Comparison of ENCODE assay signal across 9 cellular contexts in the genomic region with DNA sequence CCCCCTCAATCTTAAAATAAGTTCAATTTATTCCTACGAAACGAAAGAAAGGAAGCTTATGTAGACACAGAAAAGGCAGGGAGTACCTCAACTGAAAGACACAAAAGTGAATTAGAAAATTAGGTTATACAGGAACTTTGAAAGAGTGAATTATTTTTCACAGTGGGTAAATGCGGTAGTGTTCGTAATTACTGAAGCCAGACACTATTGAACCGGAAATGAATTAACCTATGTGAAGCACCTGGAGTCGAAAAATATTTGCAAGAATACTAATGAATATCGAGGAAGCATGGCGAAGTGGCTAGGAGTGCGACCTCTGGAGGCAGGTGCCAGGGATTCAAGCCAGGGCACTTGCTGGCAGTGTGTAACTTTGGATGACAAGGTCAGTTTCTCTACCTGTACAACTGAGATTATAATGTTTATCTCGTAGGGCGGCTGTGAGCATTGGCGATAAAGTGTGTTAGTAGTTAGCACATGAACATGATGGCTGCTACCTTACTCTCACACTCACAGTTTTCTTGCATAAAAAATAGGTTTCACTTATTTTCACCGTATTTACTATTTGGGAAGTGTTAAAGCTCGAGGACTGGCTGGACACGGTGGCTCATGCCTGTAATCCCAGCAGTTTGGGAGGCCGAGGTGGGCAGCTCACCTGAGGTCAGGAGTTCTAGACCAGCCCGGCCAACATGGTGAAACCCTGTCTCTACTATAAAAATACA. TPM values are rescaled to one million over a fixed set of nuclear protein-coding genes. Genes with fewer than 3 reads are reported as not detected.
DNase-seq lines count a peak whose midpoint lies in the region; ATAC-seq, FAIRE-seq and TF ChIP-seq lines count a peak whose summit lies in the region.
"Had no signal": no experiment of that assay in that cellular context is flagged by ENCODE, and none has a peak within 500 bp of the region (broad histone marks: within the 10 kb centered on the region; RNA-seq: fewer than 3 reads in every experiment).

No MANE protein-coding gene starts in this region.

- no peaks in the 10 kb centered on the region for H3K9me3 ChIP-seq in H1 (ENCODE audit: insufficient read depth in 2 of 2, low read depth in 1 of 2, low read length in 1 of 2)
- no peaks in the 10 kb centered on the region for H3K9me3 ChIP-seq in mesodermal cell (ENCODE audit: control insufficient read depth, low read length)

- H3K4me2 ChIP-seq in H1 (ENCODE audit: insufficient read depth in 1 of 2, low read depth in 2 of 2, low read length in 2 of 2), result peak overlapping the region in 1 of 2 experiments; percentile 71; a peak in 3 of 4 replicates

- TF ChIP-seq EP300 in H1 (IDR thresholded peaks at IDR 0.05; ENCODE audit: borderline replicate concordance in 1 of 2, low read depth in 2 of 2, low read length in 2 of 2), result no peak

- no peaks in the 10 kb centered on the region; a peak in 1 of 8 replicates for H3K36me3 ChIP-seq in H1 (ENCODE audit: control insufficient read depth in 2 of 4, insufficient read depth in 4 of 4, low read length in 3 of 4)
- H3K36me3 ChIP-seq in mesodermal cell (ENCODE audit: control insufficient read depth, insufficient read depth, low read length), result no peaks in the 10 kb centered on the region

- peak overlapping the region; percentile 47 for H2BK120ac ChIP-seq in H1 (replicated peaks; ENCODE audit: low read depth, low read length)

- H3K18ac ChIP-seq in H1 (ENCODE audit: extremely low read depth, low read length), result peak overlapping the region; percentile 68; the same call in 1 of the 2 replicates

- peak; percentile 83 for TF ChIP-seq CTCF in CD14-positive monocyte (IDR thresholded peaks at IDR 0.05)
- TF ChIP-seq CTCF in activated CD8-positive, alpha-beta T cell treated with anti-CD3 and anti-CD28 coated beads for 36 hours (IDR thresholded peaks at IDR 0.05), result peak; percentile 73
- peak; percentile 55 to 93 (median 90) for TF ChIP-seq CTCF in H1 (IDR thresholded peaks at IDR 0.05; ENCODE audit: control extremely low read depth in 1 of 3, insufficient read depth in 1 of 3, low read depth in 1 of 3, low read length in 3 of 3)

- H4K8ac ChIP-seq in H1 (ENCODE audit: extremely low read depth, insufficient read depth, low read length), result no peak overlapping the region

- H3K27me3 Mint-ChIP-seq in CD14-positive monocyte (ENCODE audit: low read depth in 3 of 3), result peaks cover 1 to 10% (median 3%) of the 10 kb centered on the region in 3 donors
- H3K27me3 Mint-ChIP-seq in activated CD8-positive, alpha-beta T cell treated with anti-CD3 and anti-CD28 coated beads for 36 hours, result no peaks in the 10 kb centered on the region

- H2BK20ac ChIP-seq in H1 (ENCODE audit: low read length), result no peak overlapping the region

- peak in 1 of 2 experiments; percentile 20; a peak in 2 of 4 replicates for TF ChIP-seq RAD21 in H1 (IDR thresholded peaks at IDR 0.05 in 1 of 2, conservative IDR thresholded peaks at IDR 0.05 in 1 of 2; ENCODE audit: low read depth in 2 of 2, low read length in 2 of 2)

- H3K36me3 Mint-ChIP-seq in CD14-positive monocyte, result peaks cover 3 to 7% of the 10 kb centered on the region in 2 donors
- peaks cover 7% of the 10 kb centered on the region for H3K36me3 Mint-ChIP-seq in activated CD8-positive, alpha-beta T cell treated with anti-CD3 and anti-CD28 coated beads for 36 hours (ENCODE audit: low read depth)

- no peaks in the 10 kb centered on the region for H3K23me2 ChIP-seq in H1 (ENCODE audit: low read depth, low read length)

- POLR2A ChIA-PET in activated CD8-positive, alpha-beta T cell treated with anti-CD3 and anti-CD28 coated beads for 36 hours (lab: Charles Lee), result interaction anchor here (0.7 to 4.3 kb wide), 10 partner anchors 10 to 286 kb away, joined by 3 to 52 read pairs (median 6); a partner anchor contains a TSS
- POLR2A ChIA-PET in H1 (lab: Charles Lee; ENCODE audit: partially characterized antibody), result interaction anchor here (1.1 to 8.9 kb wide), 5 partner anchors 11 to 31 kb away, joined by 3 to 103 read pairs (median 5); a partner anchor contains a TSS

- no peaks in the 10 kb centered on the region for H3K79me1 ChIP-seq in H1 (ENCODE audit: low read depth, low read length)

- no peak overlapping the region for H3K4me3 Mint-ChIP-seq in CD14-positive monocyte
- H3K4me3 Mint-ChIP-seq in activated CD8-positive, alpha-beta T cell treated with anti-CD3 and anti-CD28 coated beads for 36 hours, result no peak overlapping the region

- H3K56ac ChIP-seq in H1 (replicated peaks; ENCODE audit: insufficient read length, low read depth, low read length), result peak overlapping the region; percentile 18

- peak; percentile 55 for DNase-seq in CD14-positive monocyte (ENCODE audit: low spot score)
- peak; percentile 46 for DNase-seq in GM19239 (ENCODE audit: insufficient read length, low spot score)
- peak; percentile 88 for DNase-seq in NCI-H69 (lab: John Stamatoyannopoulos, UW)
- DNase-seq in activated CD8-positive, alpha-beta T cell treated with anti-CD3 and anti-CD28 coated beads for 36 hours, result peak; percentile 83
- DNase-seq in H1 (ENCODE audit: low read depth in 1 of 2, low spot score in 2 of 2), result peak in 1 of 2 experiments; percentile 76
- peak; percentile 57 to 59 for DNase-seq in stimulated activated CD8-positive, alpha-beta memory T cell treated with anti-CD3 and anti-CD28 coated beads, Interleukin-7, amount 100 ng/mL, for 4 hours (ENCODE audit: low read depth in 2 of 2)

- H2BK5ac ChIP-seq in H1 (ENCODE audit: low read depth, low read length), result no peak overlapping the region; the same call in 1 of the 2 replicates

- H3K4me1 ChIP-seq in H1 (replicated peaks in 1 of 4; ENCODE audit: control insufficient read depth in 3 of 4, insufficient read depth in 4 of 4, low read length in 3 of 4) (peaks cover 0 to 3% (median 0%) of the 10 kb centered on the region in 4 experiments; a peak in 1 of 7 replicates), mesodermal cell (ENCODE audit: control insufficient read depth, insufficient read depth, low read length, poor library complexity, severe bottlenecking) (no peaks in the 10 kb centered on the region)

- peak; percentile 89 for ATAC-seq in HG03342 (IDR thresholded peaks at IDR 0.05; ENCODE audit: unreplicated experiment)
- ATAC-seq in activated CD8-positive, alpha-beta T cell treated with anti-CD3 and anti-CD28 coated beads for 36 hours, result peak; percentile 86

- H3K9me3 Mint-ChIP-seq in CD14-positive monocyte, result peaks cover 0 to 3% (median 0%) of the 10 kb centered on the region in 7 donors
- H3K9me3 Mint-ChIP-seq in activated CD8-positive, alpha-beta T cell treated with anti-CD3 and anti-CD28 coated beads for 36 hours, result no peaks in the 10 kb centered on the region

- peaks cover 8% of the 10 kb centered on the region for H3K4me1 Mint-ChIP-seq in CD14-positive monocyte
- H3K4me1 Mint-ChIP-seq in activated CD8-positive, alpha-beta T cell treated with anti-CD3 and anti-CD28 coated beads for 36 hours (ENCODE audit: low read depth), result peaks cover 19% of the 10 kb centered on the region

- H3K27ac ChIP-seq in H1 (ENCODE audit: low read depth, low read length) (no peak overlapping the region), mesodermal cell (ENCODE audit: low read depth, low read length, severe bottlenecking) (no peak overlapping the region)

- H3K4me3 ChIP-seq in H1 (ENCODE audit: extremely low read depth in 1 of 4, insufficient read depth in 2 of 4, low read depth in 3 of 4, low read length in 4 of 4), result peak overlapping the region; percentile 57 to 94 (median 74)
- peak overlapping the region; percentile 65 for H3K4me3 ChIP-seq in mesodermal cell (ENCODE audit: extremely low read depth, insufficient read depth, low read length, poor library complexity, severe bottlenecking)

- H4K20me1 ChIP-seq in H1 (replicated peaks in 1 of 2; ENCODE audit: control insufficient read depth in 1 of 2, insufficient read depth in 2 of 2, low read length in 2 of 2), result no peaks in the 10 kb centered on the region

- peak overlapping the region; percentile 73 for H2AFZ ChIP-seq in H1 (ENCODE audit: low read length)

- H3K4ac ChIP-seq in H1 (replicated peaks; ENCODE audit: insufficient read length, low read depth, low read length), result no peak overlapping the region

- H4K91ac ChIP-seq in H1 (replicated peaks; ENCODE audit: insufficient read length, low read length), result no peak overlapping the region

- no peak overlapping the region for H3K23ac ChIP-seq in H1 (ENCODE audit: insufficient read length)

- peak overlapping the region in 4 of 7 donors; percentile 12 to 70 (median 45) for H3K27ac Mint-ChIP-seq in CD14-positive monocyte
- no peak overlapping the region for H3K27ac Mint-ChIP-seq in activated CD8-positive, alpha-beta T cell treated with anti-CD3 and anti-CD28 coated beads for 36 hours

- no peak overlapping the region for H2BK12ac ChIP-seq in H1 (ENCODE audit: low read depth, low read length)

- H3K14ac ChIP-seq in H1 (ENCODE audit: insufficient read length), result no peak overlapping the region

- H3K27me3 ChIP-seq in H1 (replicated peaks in 1 of 4; ENCODE audit: control insufficient read depth in 3 of 4, extremely low read depth in 1 of 4, insufficient read depth in 3 of 4, low read length in 3 of 4), result no peaks in the 10 kb centered on the region

- CTCF ChIA-PET in activated CD8-positive, alpha-beta T cell treated with anti-CD3 and anti-CD28 coated beads for 36 hours (lab: Charles Lee), result interaction anchor here (0.6 to 3.8 kb wide), 20 partner anchors 9 to 519 kb away, joined by 3 to 53 read pairs (median 4); a partner anchor contains a TSS
- CTCF ChIA-PET in H1 (lab: Charles Lee; ENCODE audit: partially characterized antibody), result interaction anchor here (0.7 to 5.0 kb wide), 27 partner anchors 7 to 519 kb away, joined by 3 to 51 read pairs (median 4); a partner anchor contains a TSS

- intact Hi-C loops in CD14-positive monocyte (cut with micrococcal nuclease), result no loop called here
- intact Hi-C loops in activated CD8-positive, alpha-beta T cell treated with anti-CD3 and anti-CD28 coated beads for 36 hours (cut with micrococcal nuclease), result loop anchor here (1.0 kb wide), 1 partner anchor 14 kb away; no protein-coding TSS in a partner anchor

- no peak overlapping the region for H2AK5ac ChIP-seq in H1 (ENCODE audit: low read depth, low read length)

- 27% methylated on average over 17 of the region's 17 CpGs; no CpG with 5 or more reads in 1 of the 2 experiments for WGBS in H1 (ENCODE audit: extremely low coverage in 1 of 2, insufficient coverage in 1 of 2, insufficient read length in 1 of 2, insufficient replicate concordance in 2 of 2, low coverage in 1 of 2, low lambda C conversion rate in 2 of 2, missing lambda C conversion rate in 1 of 2), 2 experiments
- 29 to 36% methylated on average over 9 to 12 of the region's 17 CpGs for WGBS in mesodermal cell (ENCODE audit: insufficient coverage in 2 of 2), 2 experiments

- H2BK15ac ChIP-seq in H1 (ENCODE audit: low read length), result no peak overlapping the region

- peak overlapping the region in 1 of 4 experiments; percentile 34; a peak in 2 of 7 replicates for H3K9ac ChIP-seq in H1 (replicated peaks in 1 of 4; ENCODE audit: extremely low read depth in 1 of 4, low read depth in 3 of 4, low read length in 3 of 4)

- peak overlapping the region; percentile 58 for H4K5ac ChIP-seq in H1 (ENCODE audit: insufficient read length, low read depth, low read length)

- FAIRE-seq in GM19239 (lab: Jason Lieb, UNC), result peak; percentile 98
- FAIRE-seq in H1 (lab: Jason Lieb, UNC), result peak; percentile 32
- FAIRE-seq: colon had no signal

- no peak for TF ChIP-seq POLR2A in H1 (IDR thresholded peaks at IDR 0.05; ENCODE audit: control extremely low read depth in 1 of 2, low read depth in 2 of 2, low read length in 2 of 2)

- no peaks in the 10 kb centered on the region; a peak in 1 of 4 replicates for H3K79me2 ChIP-seq in H1 (ENCODE audit: control insufficient read depth in 1 of 2, insufficient read depth in 2 of 2, low read length in 2 of 2)

RNA-seq across cellular contexts. Expression of a gene that starts 0.5 kb away (rescaled TPM):
- polyA plus RNA-seq in CD14-positive monocyte (10 to 100 TPM; 24.8 to 36.6 TPM), H1 (2011; rRNA removed) (10.6 and 17.2 TPM in 2 replicates)
- total RNA-seq in activated CD8-positive, alpha-beta T cell treated with anti-CD3 and anti-CD28 coated beads for 36 hours, result 1 to 10 TPM; 7.0 to 8.5 TPM
- 22.0 and 23.4 TPM in 2 replicates for total RNA-seq in H1 (2021; fragmentation: NEBNext Ultra II Directional; extraction: Animal tissue kit (Norgen Biotek cat#: 25700))
- 19.0 TPM for polyA plus RNA-seq in H1 (2011; cell fraction: cytosol; rRNA removed)
- polyA plus RNA-seq in H1 (2011; cell fraction: nucleus; rRNA removed), result 4.7 TPM
- polyA plus RNA-seq in H1 (2012, experiment 1 of 2), result 13.8 to 21.4 TPM (median 16.7 TPM) in 4 replicates
- polyA plus RNA-seq in H1 (2012, experiment 2 of 2), result 4.8 TPM
- polyA plus RNA-seq in H1 (2013, experiment 1 of 2), result 32.1 TPM
- polyA plus RNA-seq in H1 (2013, experiment 2 of 2), result 35.8 TPM
- polyA minus RNA-seq in H1 (2011; rRNA and poly(A)+ RNA removed), result 17.0 and 20.5 TPM in 2 replicates
- polyA minus RNA-seq in H1 (2011; cell fraction: cytosol; rRNA and poly(A)+ RNA removed), result 4.8 TPM
- 6.9 TPM for polyA minus RNA-seq in H1 (2011; cell fraction: nucleus; rRNA and poly(A)+ RNA removed)
- polyA plus RNA-seq in mesodermal cell (2013, experiment 1 of 2), result 9.3 TPM
- polyA plus RNA-seq in mesodermal cell (2013, experiment 2 of 2), result 8.0 TPM

RNA-seq across cellular contexts. Expression of a gene that starts 15.4 kb away (rescaled TPM):
- polyA plus RNA-seq in CD14-positive monocyte (100 to 1,000 TPM; 599 to 618 TPM), H1 (2011; rRNA removed) (7,878 and 9,013 TPM in 2 replicates)
- total RNA-seq in activated CD8-positive, alpha-beta T cell treated with anti-CD3 and anti-CD28 coated beads for 36 hours, result 1,000 to 10,000 TPM; 2,058 to 2,107 TPM
- 1,733 and 1,771 TPM in 2 replicates for total RNA-seq in H1 (2021; fragmentation: NEBNext Ultra II Directional; extraction: Animal tissue kit (Norgen Biotek cat#: 25700))
- 8,410 TPM for polyA plus RNA-seq in H1 (2011; cell fraction: cytosol; rRNA removed)
- 2,768 TPM for polyA plus RNA-seq in H1 (2011; cell fraction: nucleus; rRNA removed)
- 3,427 to 4,994 TPM (median 4,597 TPM) in 4 replicates for polyA plus RNA-seq in H1 (2012, experiment 1 of 2)
- 3,691 TPM for polyA plus RNA-seq in H1 (2012, experiment 2 of 2)
- polyA plus RNA-seq in H1 (2013, experiment 1 of 2), result 3,007 TPM
- 3,236 TPM for polyA plus RNA-seq in H1 (2013, experiment 2 of 2)
- polyA minus RNA-seq in H1 (2011; rRNA and poly(A)+ RNA removed), result 2,795 and 3,266 TPM in 2 replicates
- polyA minus RNA-seq in H1 (2011; cell fraction: cytosol; rRNA and poly(A)+ RNA removed), result 1,027 TPM
- 998 TPM for polyA minus RNA-seq in H1 (2011; cell fraction: nucleus; rRNA and poly(A)+ RNA removed)
- polyA plus RNA-seq in mesodermal cell (2013, experiment 1 of 2), result 2,262 TPM
- 2,150 TPM for polyA plus RNA-seq in mesodermal cell (2013, experiment 2 of 2)

RNA-seq across cellular contexts. Expression of a gene that starts 41.3 kb away (rescaled TPM):
- 100 to 1,000 TPM; 359 to 394 TPM for polyA plus RNA-seq in CD14-positive monocyte
- total RNA-seq in activated CD8-positive, alpha-beta T cell treated with anti-CD3 and anti-CD28 coated beads for 36 hours, result 10 to 100 TPM; 10.5 to 11.7 TPM
- not detected in 2 replicates for total RNA-seq in H1 (2021; fragmentation: NEBNext Ultra II Directional; extraction: Animal tissue kit (Norgen Biotek cat#: 25700))
- polyA plus RNA-seq in H1 (2011; rRNA removed), result not detected in 2 replicates
- not detected for polyA plus RNA-seq in H1 (2011; cell fraction: cytosol; rRNA removed)
- 0.07 TPM for polyA plus RNA-seq in H1 (2011; cell fraction: nucleus; rRNA removed)
- polyA plus RNA-seq in H1 (2012, experiment 1 of 2), result not detected in 4 replicates
- polyA plus RNA-seq in H1 (2012, experiment 2 of 2), result not detected
- polyA plus RNA-seq in H1 (2013, experiment 1 of 2), result not detected
- polyA plus RNA-seq in H1 (2013, experiment 2 of 2), result not detected
- not detected in 2 replicates for polyA minus RNA-seq in H1 (2011; rRNA and poly(A)+ RNA removed)
- not detected for polyA minus RNA-seq in H1 (2011; cell fraction: cytosol; rRNA and poly(A)+ RNA removed)
- polyA minus RNA-seq in H1 (2011; cell fraction: nucleus; rRNA and poly(A)+ RNA removed), result not detected
- polyA plus RNA-seq in mesodermal cell (2013, experiment 1 of 2), result not detected
- polyA plus RNA-seq in mesodermal cell (2013, experiment 2 of 2), result not detected

Comparison
In these comparisons a context has a peak if more than half of its experiments do, and no peak if none do; other contexts are left out.
1. RNA of a gene that starts 41.3 kb away (total RNA-seq): 10.5 to 11.7 TPM in activated CD8-positive, alpha-beta T cell treated with anti-CD3 and anti-CD28 coated beads for 36 hours; not detected in H1; every median in the first group is over 10 times any median in the second.
2. Peak in every context shown above with its lines, with median percentiles within 50 percentile points of each other: CTCF ChIP-seq.